Comparison of ENCODE assay signal across 13 cellular contexts in genomic region chr6:41728073-41728936, GRCh38. TPM values are rescaled to one million over a fixed set of nuclear protein-coding genes. Genes with fewer than 3 reads are reported as not detected.
A peak's percentile ranks its signal among the peaks of the same experiment; 100 is the strongest.
DNase-seq lines count a peak whose midpoint lies in the region; ATAC-seq and TF ChIP-seq lines count a peak whose summit lies in the region.
"Had no signal": no experiment of that assay in that cellular context is flagged by ENCODE, and none has a peak within 500 bp of the region (broad histone marks: within the 10 kb centered on the region; RNA-seq: fewer than 3 reads in every experiment).

No MANE protein-coding gene starts in this region.

- CTCF ChIA-PET in WTC11 (lab: Charles Lee), result interaction anchor here (0.8 to 2.1 kb wide), 6 partner anchors 8 to 59 kb away, joined by 3 to 6 read pairs (median 4); partner anchors contain the start of gene TOMM6
- CTCF ChIA-PET in activated CD4-positive, alpha-beta T cell treated with anti-CD3 and anti-CD28 coated beads, Interleukin-2, amount 10 ng/mL, durations not matched to agents 7 days and 5 days (lab: Charles Lee), result interaction anchor here (0.6 kb wide), 1 partner anchor 122 kb away, joined by 3 read pairs; no protein-coding TSS in a partner anchor

- peaks cover 12% of the 10 kb centered on the region for H3K79me1 ChIP-seq in trophoblast cell (ENCODE audit: low read length)

- H3K4me3 ChIP-seq in trophoblast cell (ENCODE audit: low read depth, low read length), result no peak overlapping the region
- H3K4me3 ChIP-seq: thoracic aorta had no signal

- DNase-seq in DMS153 treated with DMSO at 0.1 percent for 48 hours (lab: John Stamatoyannopoulos, UW; ENCODE audit: unreplicated experiment), result peak; percentile 63
- DNase-seq in NCI-H2171 treated with DMSO at 0.1 percent for 48 hours (lab: John Stamatoyannopoulos, UW), result peak; percentile 26
- DNase-seq in effector memory CD8-positive, alpha-beta T cell, result no peak
- no peak for DNase-seq in natural killer cell treated with Interleukin-12 subunit alpha and Interleukin-12 subunit beta and Interleukin-15 and Interleukin-18, amount 100 ng/mL, for 72 hours (ENCODE audit: low spot score)
- DNase-seq in WTC11 (ENCODE audit: low spot score), result no peak
- no peak for DNase-seq in epidermal melanocyte (ENCODE audit: insufficient read length, low spot score)
- no peak for DNase-seq in activated CD4-positive, alpha-beta T cell treated with anti-CD3 and anti-CD28 coated beads, Interleukin-2, amount 10 ng/mL, durations not matched to agents 7 days and 5 days
- DNase-seq in trophoblast cell, result no peak
- DNase-seq: activated gamma-delta T cell treated with Interleukin-2 at 50 U/mL for 16 hours, NCI-H526 treated with DMSO at 0.1 percent for 48 hours had no signal

- no peak for ATAC-seq in effector memory CD8-positive, alpha-beta T cell (replicated peaks)
- ATAC-seq in natural killer cell treated with Interleukin-12 subunit alpha and Interleukin-12 subunit beta and Interleukin-15 and Interleukin-18, amount 100 ng/mL, for 72 hours, result no peak
- no peak for ATAC-seq in WTC11

- H2BK12ac ChIP-seq in trophoblast cell (ENCODE audit: low read length), result no peak overlapping the region

- no peaks in the 10 kb centered on the region for H3K9me3 ChIP-seq in trophoblast cell (ENCODE audit: insufficient read depth, low read depth, low read length)
- H3K9me3 ChIP-seq: thoracic aorta had no signal

- POLR2A ChIA-PET in WTC11 (lab: Charles Lee), result no interaction called here
- POLR2A ChIA-PET in activated CD4-positive, alpha-beta T cell treated with anti-CD3 and anti-CD28 coated beads, Interleukin-2, amount 10 ng/mL, durations not matched to agents 7 days and 5 days (lab: Charles Lee), result no interaction called here

- H3K4me3 Mint-ChIP-seq in effector memory CD8-positive, alpha-beta T cell, result peak overlapping the region; percentile 63 to 79
- H3K4me3 Mint-ChIP-seq in natural killer cell treated with Interleukin-12 subunit alpha and Interleukin-12 subunit beta and Interleukin-15 and Interleukin-18, amount 100 ng/mL, for 72 hours, result peak overlapping the region; percentile 67
- H3K4me3 Mint-ChIP-seq in WTC11, result no peak overlapping the region
- no peak overlapping the region for H3K4me3 Mint-ChIP-seq in activated CD4-positive, alpha-beta T cell treated with anti-CD3 and anti-CD28 coated beads, Interleukin-2, amount 10 ng/mL, durations not matched to agents 7 days and 5 days
- H3K4me3 Mint-ChIP-seq: CD14-positive monocyte had no signal

- no peaks in the 10 kb centered on the region for H3K36me3 ChIP-seq in trophoblast cell (ENCODE audit: control insufficient read depth in 1 of 2, insufficient read depth in 2 of 2, low read length in 2 of 2)
- H3K36me3 ChIP-seq: thoracic aorta had no signal

- H3K4ac ChIP-seq in trophoblast cell (ENCODE audit: low read depth, low read length), result no peak overlapping the region

- no peaks in the 10 kb centered on the region for H3K9me3 Mint-ChIP-seq in effector memory CD8-positive, alpha-beta T cell
- H3K9me3 Mint-ChIP-seq in natural killer cell treated with Interleukin-12 subunit alpha and Interleukin-12 subunit beta and Interleukin-15 and Interleukin-18, amount 100 ng/mL, for 72 hours, result no peaks in the 10 kb centered on the region
- no peaks in the 10 kb centered on the region for H3K9me3 Mint-ChIP-seq in WTC11
- H3K9me3 Mint-ChIP-seq in activated CD4-positive, alpha-beta T cell treated with anti-CD3 and anti-CD28 coated beads, Interleukin-2, amount 10 ng/mL, durations not matched to agents 7 days and 5 days, result no peaks in the 10 kb centered on the region
- H3K9me3 Mint-ChIP-seq: CD14-positive monocyte had no signal

- H3K4me1 Mint-ChIP-seq in effector memory CD8-positive, alpha-beta T cell (ENCODE audit: low read depth in 2 of 2), result peaks cover 57% of the 10 kb centered on the region in 2 donors
- H3K4me1 Mint-ChIP-seq in natural killer cell treated with Interleukin-12 subunit alpha and Interleukin-12 subunit beta and Interleukin-15 and Interleukin-18, amount 100 ng/mL, for 72 hours (ENCODE audit: low read depth in 2 of 2), result peaks cover 67 to 69% of the 10 kb centered on the region in 2 donors
- peaks cover 51% of the 10 kb centered on the region for H3K4me1 Mint-ChIP-seq in WTC11
- H3K4me1 Mint-ChIP-seq in activated CD4-positive, alpha-beta T cell treated with anti-CD3 and anti-CD28 coated beads, Interleukin-2, amount 10 ng/mL, durations not matched to agents 7 days and 5 days, result peaks cover 42% of the 10 kb centered on the region

- no peaks in the 10 kb centered on the region for H3K27me3 Mint-ChIP-seq in effector memory CD8-positive, alpha-beta T cell
- H3K27me3 Mint-ChIP-seq in natural killer cell treated with Interleukin-12 subunit alpha and Interleukin-12 subunit beta and Interleukin-15 and Interleukin-18, amount 100 ng/mL, for 72 hours, result no peaks in the 10 kb centered on the region
- peaks cover 14% of the 10 kb centered on the region for H3K27me3 Mint-ChIP-seq in WTC11 (ENCODE audit: low read depth)
- H3K27me3 Mint-ChIP-seq in activated CD4-positive, alpha-beta T cell treated with anti-CD3 and anti-CD28 coated beads, Interleukin-2, amount 10 ng/mL, durations not matched to agents 7 days and 5 days, result no peaks in the 10 kb centered on the region

- peaks cover 4% of the 10 kb centered on the region for H3K79me2 ChIP-seq in trophoblast cell (ENCODE audit: control insufficient read depth, insufficient read depth, low read length, poor library complexity)

- H3K4me2 ChIP-seq in trophoblast cell (ENCODE audit: low read length), result no peak overlapping the region

- H4K12ac ChIP-seq in trophoblast cell (ENCODE audit: low read depth, low read length), result no peak overlapping the region

- peaks cover 23 to 27% of the 10 kb centered on the region in 2 experiments for H3K4me1 ChIP-seq in trophoblast cell (ENCODE audit: control insufficient read depth in 1 of 2, insufficient read depth in 2 of 2, low read length in 2 of 2)

- peaks cover 20% of the 10 kb centered on the region for H3K36me3 Mint-ChIP-seq in effector memory CD8-positive, alpha-beta T cell (ENCODE audit: insufficient read depth)
- no peaks in the 10 kb centered on the region for H3K36me3 Mint-ChIP-seq in natural killer cell treated with Interleukin-12 subunit alpha and Interleukin-12 subunit beta and Interleukin-15 and Interleukin-18, amount 100 ng/mL, for 72 hours
- no peaks in the 10 kb centered on the region for H3K36me3 Mint-ChIP-seq in WTC11
- no peaks in the 10 kb centered on the region for H3K36me3 Mint-ChIP-seq in activated CD4-positive, alpha-beta T cell treated with anti-CD3 and anti-CD28 coated beads, Interleukin-2, amount 10 ng/mL, durations not matched to agents 7 days and 5 days (ENCODE audit: low read depth)

- no peak overlapping the region for H3K23ac ChIP-seq in trophoblast cell (ENCODE audit: low read length)

- H3K14ac ChIP-seq in trophoblast cell (ENCODE audit: low read length), result no peak overlapping the region

- H3K27me3 ChIP-seq in trophoblast cell (ENCODE audit: insufficient read depth, low read length), result no peaks in the 10 kb centered on the region

- H3K27ac ChIP-seq in trophoblast cell (ENCODE audit: low read depth, low read length), result no peak overlapping the region
- H3K27ac ChIP-seq: thoracic aorta had no signal

- no peak overlapping the region for H4K91ac ChIP-seq in trophoblast cell (ENCODE audit: low read depth, low read length)

- H2AK5ac ChIP-seq in trophoblast cell (ENCODE audit: low read length), result no peak overlapping the region

- no peak overlapping the region for H2AFZ ChIP-seq in trophoblast cell (ENCODE audit: insufficient read depth, low read length, poor library complexity)

- TF ChIP-seq CTCF in WTC11 (IDR thresholded peaks at IDR 0.05), result no peak

- no peak overlapping the region for H3K9ac ChIP-seq in trophoblast cell (ENCODE audit: low read length)

- no peak overlapping the region for H3K18ac ChIP-seq in trophoblast cell (ENCODE audit: low read length)

- no CpG with 5 or more reads among the region's 19 CpGs for WGBS in trophoblast cell (ENCODE audit: extremely low coverage, insufficient coverage, insufficient read length)

- H4K8ac ChIP-seq in trophoblast cell (ENCODE audit: low read depth, low read length), result no peak overlapping the region

- H2BK5ac ChIP-seq in trophoblast cell (ENCODE audit: low read depth, low read length, poor library complexity), result no peak overlapping the region

- no peak overlapping the region for H2BK120ac ChIP-seq in trophoblast cell (ENCODE audit: insufficient read depth, low read length, poor library complexity)

- H3K27ac Mint-ChIP-seq in effector memory CD8-positive, alpha-beta T cell, result peak overlapping the region; percentile 59 to 81
- peak overlapping the region; percentile 78 to 95 for H3K27ac Mint-ChIP-seq in natural killer cell treated with Interleukin-12 subunit alpha and Interleukin-12 subunit beta and Interleukin-15 and Interleukin-18, amount 100 ng/mL, for 72 hours
- no peak overlapping the region for H3K27ac Mint-ChIP-seq in WTC11
- H3K27ac Mint-ChIP-seq in activated CD4-positive, alpha-beta T cell treated with anti-CD3 and anti-CD28 coated beads, Interleukin-2, amount 10 ng/mL, durations not matched to agents 7 days and 5 days, result no peak overlapping the region

RNA-seq across cellular contexts. Expression of gene TFEB, which starts 7.1 kb away (rescaled TPM):
- total RNA-seq in natural killer cell treated with Interleukin-12 subunit alpha and Interleukin-12 subunit beta and Interleukin-15 and Interleukin-18, amount 100 ng/mL, for 72 hours, result 10 to 100 TPM; 36.0 to 40.1 TPM
- 3.1 to 3.9 TPM (median 3.3 TPM) in 3 replicates for total RNA-seq in WTC11 (2021)
- 10 to 100 TPM in 1 of 2 experiments, 1 to 10 TPM in 1; 9.7 to 12.5 TPM for total RNA-seq in activated CD4-positive, alpha-beta T cell treated with anti-CD3 and anti-CD28 coated beads, Interleukin-2, amount 10 ng/mL, durations not matched to agents 7 days and 5 days
- 25.4 and 27.9 TPM in 2 replicates for polyA plus RNA-seq in trophoblast cell (2013)

RNA-seq across cellular contexts. Expression of gene PGC, which starts 18.9 kb away (rescaled TPM):
- not detected for total RNA-seq in natural killer cell treated with Interleukin-12 subunit alpha and Interleukin-12 subunit beta and Interleukin-15 and Interleukin-18, amount 100 ng/mL, for 72 hours
- 0.55 to 0.63 TPM (median 0.62 TPM) in 3 replicates for total RNA-seq in WTC11 (2021)
- total RNA-seq in activated CD4-positive, alpha-beta T cell treated with anti-CD3 and anti-CD28 coated beads, Interleukin-2, amount 10 ng/mL, durations not matched to agents 7 days and 5 days, result not detected
- 14.2 and 17.6 TPM in 2 replicates for polyA plus RNA-seq in trophoblast cell (2013)
- total RNA-seq: endothelial cell of umbilical vein had no signal
- polyA plus RNA-seq: CD14-positive monocyte, endothelial cell of umbilical vein had no signal

RNA-seq across cellular contexts. Expression of gene FRS3, which starts 51.4 kb away (rescaled TPM):
- 1 to 10 TPM; 7.4 to 9.5 TPM for total RNA-seq in natural killer cell treated with Interleukin-12 subunit alpha and Interleukin-12 subunit beta and Interleukin-15 and Interleukin-18, amount 100 ng/mL, for 72 hours
- total RNA-seq in WTC11 (2021), result 5.5 to 7.8 TPM (median 6.0 TPM) in 3 replicates
- total RNA-seq in activated CD4-positive, alpha-beta T cell treated with anti-CD3 and anti-CD28 coated beads, Interleukin-2, amount 10 ng/mL, durations not matched to agents 7 days and 5 days, result 1 to 10 TPM; 4.6 TPM
- 3.6 and 4.1 TPM in 2 replicates for polyA plus RNA-seq in trophoblast cell (2013)

RNA-seq across cellular contexts. Expression of gene PRICKLE4, which starts 52.3 kb away (rescaled TPM):
- not detected for total RNA-seq in natural killer cell treated with Interleukin-12 subunit alpha and Interleukin-12 subunit beta and Interleukin-15 and Interleukin-18, amount 100 ng/mL, for 72 hours
- total RNA-seq in WTC11 (2021), result 0.50 to 1.5 TPM (median 0.82 TPM) in 3 replicates
- total RNA-seq in activated CD4-positive, alpha-beta T cell treated with anti-CD3 and anti-CD28 coated beads, Interleukin-2, amount 10 ng/mL, durations not matched to agents 7 days and 5 days, result not detected
- 0.29 and 0.36 TPM in 2 replicates for polyA plus RNA-seq in trophoblast cell (2013)
- polyA plus RNA-seq: CD14-positive monocyte had no signal

RNA-seq across cellular contexts. Expression of gene TOMM6, which starts 59.2 kb away (rescaled TPM):
- total RNA-seq in natural killer cell treated with Interleukin-12 subunit alpha and Interleukin-12 subunit beta and Interleukin-15 and Interleukin-18, amount 100 ng/mL, for 72 hours, result 100 to 1,000 TPM; 208 to 284 TPM
- total RNA-seq in WTC11 (2021), result 219 to 233 TPM (median 228 TPM) in 3 replicates
- 100 to 1,000 TPM; 167 to 202 TPM for total RNA-seq in activated CD4-positive, alpha-beta T cell treated with anti-CD3 and anti-CD28 coated beads, Interleukin-2, amount 10 ng/mL, durations not matched to agents 7 days and 5 days
- 214 and 233 TPM in 2 replicates for polyA plus RNA-seq in trophoblast cell (2013)

Comparison
In these comparisons a context has a peak if more than half of its experiments do, and no peak if none do; other contexts are left out.
1. DNase-seq: peak in DMS153 treated with DMSO at 0.1 percent for 48 hours (single experiment) and NCI-H2171 treated with DMSO at 0.1 percent for 48 hours (single experiment); none in effector memory CD8-positive, alpha-beta T cell (0 of 3), natural killer cell treated with Interleukin-12 subunit alpha and Interleukin-12 subunit beta and Interleukin-15 and Interleukin-18, amount 100 ng/mL, for 72 hours (single experiment), WTC11 (single experiment), epidermal melanocyte (single experiment), activated CD4-positive, alpha-beta T cell treated with anti-CD3 and anti-CD28 coated beads, Interleukin-2, amount 10 ng/mL, durations not matched to agents 7 days and 5 days (single experiment) and trophoblast cell (0 of 2).
2. H3K27ac Mint-ChIP-seq: peak in effector memory CD8-positive, alpha-beta T cell (2 of 2) and natural killer cell treated with Interleukin-12 subunit alpha and Interleukin-12 subunit beta and Interleukin-15 and Interleukin-18, amount 100 ng/mL, for 72 hours (2 of 2); none in WTC11 (single experiment) and activated CD4-positive, alpha-beta T cell treated with anti-CD3 and anti-CD28 coated beads, Interleukin-2, amount 10 ng/mL, durations not matched to agents 7 days and 5 days (single experiment).
3. H3K4me3 Mint-ChIP-seq: peak in effector memory CD8-positive, alpha-beta T cell (2 of 2) and natural killer cell treated with Interleukin-12 subunit alpha and Interleukin-12 subunit beta and Interleukin-15 and Interleukin-18, amount 100 ng/mL, for 72 hours (single experiment); none in WTC11 (single experiment) and activated CD4-positive, alpha-beta T cell treated with anti-CD3 and anti-CD28 coated beads, Interleukin-2, amount 10 ng/mL, durations not matched to agents 7 days and 5 days (single experiment).